18 cellular contexts compared by ENCODE assay signal in the genomic region with DNA sequence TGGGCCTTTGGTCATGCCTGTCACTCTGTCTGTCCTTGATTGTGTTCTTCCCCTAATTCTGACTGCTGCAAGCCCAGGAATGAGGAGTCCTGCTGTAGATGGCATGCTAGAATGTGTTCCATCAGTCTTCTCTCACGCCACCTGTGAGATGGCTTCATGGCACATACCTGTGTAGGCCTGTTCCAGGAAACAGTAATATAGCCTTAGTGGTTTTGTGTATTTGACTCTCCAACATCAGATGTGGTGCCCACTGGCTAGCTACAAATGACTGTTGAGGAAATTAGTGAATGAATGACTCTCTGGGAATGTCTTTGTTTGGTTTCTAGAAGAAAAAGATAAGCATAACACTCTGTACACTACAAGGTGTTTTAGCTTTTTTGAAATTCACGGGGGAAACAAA.
DNase-seq lines count a peak whose midpoint lies in the region; ATAC-seq and TF ChIP-seq lines count a peak whose summit lies in the region.
"Had no signal": no experiment of that assay in that cellular context is flagged by ENCODE, and none has a peak within 500 bp of the region (broad histone marks: within the 10 kb centered on the region; RNA-seq: fewer than 3 reads in every experiment).

No MANE protein-coding gene starts in this region.

- POLR2A ChIA-PET in activated naive CD8-positive, alpha-beta T cell treated with anti-CD3 and anti-CD28 coated beads, Interleukin-2, amount 10 ng/mL, durations not matched to agents 7 days and 5 days (lab: Charles Lee): interaction anchor here (1.0 kb wide), 1 partner anchor 18 kb away, joined by 3 read pairs; no protein-coding TSS in a partner anchor

- no peaks in the 10 kb centered on the region for H4K20me1 ChIP-seq in GM23338 (replicated peaks; ENCODE audit: insufficient read depth)

- intact Hi-C loops in ascending aorta (cut with DNase I): no loop called here

- H3K9me3 Mint-ChIP-seq in activated naive CD8-positive, alpha-beta T cell treated with anti-CD3 and anti-CD28 coated beads, Interleukin-2, amount 10 ng/mL, durations not matched to agents 7 days and 5 days: peaks cover 3% of the 10 kb centered on the region
- peaks cover 2% of the 10 kb centered on the region for H3K9me3 Mint-ChIP-seq in activated naive CD8-positive, alpha-beta T cell treated with anti-CD3 and anti-CD28 coated beads for 36 hours
- H3K9me3 Mint-ChIP-seq in GM23338 (no peaks in the 10 kb centered on the region), glutamatergic neuron (ENCODE audit: unreplicated experiment) (peaks cover 4% of the 10 kb centered on the region)
- H3K9me3 Mint-ChIP-seq in stimulated activated effector memory CD8-positive, alpha-beta T cell treated with anti-CD3 and anti-CD28 coated beads, Interleukin-12 subunit alpha, Interleukin-12 subunit beta, amount 100 ng/mL, for 72 hours: no peaks in the 10 kb centered on the region

- H3K27me3 Mint-ChIP-seq in activated naive CD8-positive, alpha-beta T cell treated with anti-CD3 and anti-CD28 coated beads, Interleukin-2, amount 10 ng/mL, durations not matched to agents 7 days and 5 days: no peaks in the 10 kb centered on the region
- H3K27me3 Mint-ChIP-seq in activated naive CD8-positive, alpha-beta T cell treated with anti-CD3 and anti-CD28 coated beads for 36 hours: no peaks in the 10 kb centered on the region
- H3K27me3 Mint-ChIP-seq in GM23338 (ENCODE audit: insufficient read depth, low read depth, poor library complexity) (peaks cover 2% of the 10 kb centered on the region), glutamatergic neuron (ENCODE audit: unreplicated experiment) (no peaks in the 10 kb centered on the region)

- H3K36me3 ChIP-seq in GM23338 (ENCODE audit: insufficient read depth) (no peaks in the 10 kb centered on the region), ascending aorta (peaks cover 11 to 12% of the 10 kb centered on the region in 2 donors)
- H3K36me3 ChIP-seq: BE2C had no signal

- peaks cover 56% of the 10 kb centered on the region for H3K36me3 Mint-ChIP-seq in activated naive CD8-positive, alpha-beta T cell treated with anti-CD3 and anti-CD28 coated beads, Interleukin-2, amount 10 ng/mL, durations not matched to agents 7 days and 5 days
- H3K36me3 Mint-ChIP-seq in activated naive CD8-positive, alpha-beta T cell treated with anti-CD3 and anti-CD28 coated beads for 36 hours: peaks cover 40% of the 10 kb centered on the region
- H3K36me3 Mint-ChIP-seq in GM23338 (ENCODE audit: low read depth) (peaks cover 3% of the 10 kb centered on the region; the same call in 1 of the 3 replicates), glutamatergic neuron (ENCODE audit: unreplicated experiment) (no peaks in the 10 kb centered on the region)
- H3K36me3 Mint-ChIP-seq in stimulated activated effector memory CD8-positive, alpha-beta T cell treated with anti-CD3 and anti-CD28 coated beads, Interleukin-12 subunit alpha, Interleukin-12 subunit beta, amount 100 ng/mL, for 72 hours: peaks cover 40% of the 10 kb centered on the region

- no peaks in the 10 kb centered on the region for H3K9me3 ChIP-seq in ascending aorta
- H3K9me3 ChIP-seq: A549, BE2C had no signal

- peak overlapping the region; percentile 23 for H3K27ac Mint-ChIP-seq in activated naive CD8-positive, alpha-beta T cell treated with anti-CD3 and anti-CD28 coated beads, Interleukin-2, amount 10 ng/mL, durations not matched to agents 7 days and 5 days
- H3K27ac Mint-ChIP-seq in activated naive CD8-positive, alpha-beta T cell treated with anti-CD3 and anti-CD28 coated beads for 36 hours: no peak overlapping the region
- H3K27ac Mint-ChIP-seq in GM23338 (peak overlapping the region; percentile 49), glutamatergic neuron (ENCODE audit: unreplicated experiment) (no peak overlapping the region)
- H3K27ac Mint-ChIP-seq in stimulated activated effector memory CD8-positive, alpha-beta T cell treated with anti-CD3 and anti-CD28 coated beads, Interleukin-12 subunit alpha, Interleukin-12 subunit beta, amount 100 ng/mL, for 72 hours: peak overlapping the region; percentile 9

- no peak for TF ChIP-seq CTCF in GM23338 (conservative IDR thresholded peaks at IDR 0.05; ENCODE audit: low read depth in 2 of 2)
- no peak for TF ChIP-seq CTCF in foreskin keratinocyte (conservative IDR thresholded peaks at IDR 0.05)
- TF ChIP-seq CTCF in glutamatergic neuron (IDR thresholded peaks at IDR 0.05; ENCODE audit: partially characterized antibody, unreplicated experiment): no peak
- TF ChIP-seq CTCF in ascending aorta (IDR thresholded peaks at IDR 0.05): no peak

- H3K4me3 ChIP-seq in GM23338: no peak overlapping the region
- H3K4me3 ChIP-seq in ascending aorta: no peak overlapping the region
- H3K4me3 ChIP-seq: A549, GM12878 had no signal

- no peaks in the 10 kb centered on the region for H3F3A ChIP-seq in GM23338 (replicated peaks; ENCODE audit: low read depth)

- H3K4me3 Mint-ChIP-seq in activated naive CD8-positive, alpha-beta T cell treated with anti-CD3 and anti-CD28 coated beads, Interleukin-2, amount 10 ng/mL, durations not matched to agents 7 days and 5 days: no peak overlapping the region
- no peak overlapping the region for H3K4me3 Mint-ChIP-seq in activated naive CD8-positive, alpha-beta T cell treated with anti-CD3 and anti-CD28 coated beads for 36 hours
- H3K4me3 Mint-ChIP-seq in GM23338: no peak overlapping the region
- no peak overlapping the region for H3K4me3 Mint-ChIP-seq in stimulated activated effector memory CD8-positive, alpha-beta T cell treated with anti-CD3 and anti-CD28 coated beads, Interleukin-12 subunit alpha, Interleukin-12 subunit beta, amount 100 ng/mL, for 72 hours
- H3K4me3 Mint-ChIP-seq in glutamatergic neuron (ENCODE audit: unreplicated experiment): no peak overlapping the region

- no peaks in the 10 kb centered on the region; the same call in 1 of the 2 replicates for H3K9me2 ChIP-seq in GM23338 (ENCODE audit: insufficient read depth)

- H3K4me1 ChIP-seq in GM23338 (ENCODE audit: insufficient read depth) (peaks cover 6% of the 10 kb centered on the region; the same call in 1 of the 2 replicates), foreskin keratinocyte (no peaks in the 10 kb centered on the region), ascending aorta (no peaks in the 10 kb centered on the region)

- ATAC-seq in activated naive CD8-positive, alpha-beta T cell treated with anti-CD3 and anti-CD28 coated beads, Interleukin-2, amount 10 ng/mL, durations not matched to agents 7 days and 5 days (ENCODE audit: low read depth): no peak
- ATAC-seq in GM23338: no peak
- peak; percentile 9 for ATAC-seq in foreskin keratinocyte
- peak; percentile 42 for ATAC-seq in stimulated activated effector memory CD8-positive, alpha-beta T cell treated with anti-CD3 and anti-CD28 coated beads, Interleukin-12 subunit alpha, Interleukin-12 subunit beta, amount 100 ng/mL, for 72 hours
- ATAC-seq: A549, GM12878 had no signal

- H3K79me2 ChIP-seq in GM23338 (replicated peaks; ENCODE audit: insufficient read depth): no peaks in the 10 kb centered on the region

- H3K4me1 Mint-ChIP-seq in activated naive CD8-positive, alpha-beta T cell treated with anti-CD3 and anti-CD28 coated beads, Interleukin-2, amount 10 ng/mL, durations not matched to agents 7 days and 5 days: peaks cover 16% of the 10 kb centered on the region
- H3K4me1 Mint-ChIP-seq in activated naive CD8-positive, alpha-beta T cell treated with anti-CD3 and anti-CD28 coated beads for 36 hours: peaks cover 11% of the 10 kb centered on the region
- H3K4me1 Mint-ChIP-seq in GM23338: peaks cover 21% of the 10 kb centered on the region; the same call in 2 of the 3 replicates
- H3K4me1 Mint-ChIP-seq in stimulated activated effector memory CD8-positive, alpha-beta T cell treated with anti-CD3 and anti-CD28 coated beads, Interleukin-12 subunit alpha, Interleukin-12 subunit beta, amount 100 ng/mL, for 72 hours: peaks cover 29% of the 10 kb centered on the region
- peaks cover 6% of the 10 kb centered on the region for H3K4me1 Mint-ChIP-seq in glutamatergic neuron (ENCODE audit: low read depth, unreplicated experiment)

- H3K27ac ChIP-seq in GM23338 (ENCODE audit: low read depth) (no peak overlapping the region), foreskin keratinocyte (no peak overlapping the region), ascending aorta (no peak overlapping the region)
- H3K27ac ChIP-seq: A549 had no signal

- H3K27me3 ChIP-seq in GM23338 (ENCODE audit: insufficient read depth) (no peaks in the 10 kb centered on the region), foreskin keratinocyte (no peaks in the 10 kb centered on the region), ascending aorta (no peaks in the 10 kb centered on the region)
- H3K27me3 ChIP-seq: BE2C had no signal

- DNase-seq in activated naive CD8-positive, alpha-beta T cell treated with anti-CD3 and anti-CD28 coated beads, Interleukin-2, amount 10 ng/mL, durations not matched to agents 7 days and 5 days: no peak
- no peak for DNase-seq in activated naive CD8-positive, alpha-beta T cell treated with anti-CD3 and anti-CD28 coated beads for 36 hours
- DNase-seq in GM23338 (ENCODE audit: low spot score) (no peak), foreskin keratinocyte (peak in 1 of 2 donors; percentile 67), glutamatergic neuron (no peak), ascending aorta (ENCODE audit: low spot score in 2 of 2) (no peak)
- DNase-seq in stimulated activated effector memory CD8-positive, alpha-beta T cell treated with anti-CD3 and anti-CD28 coated beads, Interleukin-12 subunit alpha, Interleukin-12 subunit beta, amount 100 ng/mL, for 72 hours (ENCODE audit: low spot score in 2 of 2): no peak
- DNase-seq: BE2C, DND-41, Kasumi-1, NCI-H1694, NCI-H2081, NCI-H2171, NCI-H345, NCI-H524 treated with DMSO at 0.1 percent for 48 hours, NCI-H82 had no signal

- no peak overlapping the region for H3K4me2 ChIP-seq in GM23338
- H3K4me2 ChIP-seq: A549 had no signal

- H2AFZ ChIP-seq in GM23338: no peak overlapping the region

TF ChIP-seq in GM23338, 12 proteins besides CTCF, POLR2A, EP300 and RAD21 (continues in another document):
- TF ChIP-seq STAT1 (IDR thresholded peaks at IDR 0.05; ENCODE audit: unreplicated experiment): no peak
- TF ChIP-seq EZH2 (IDR thresholded peaks at IDR 0.05; ENCODE audit: low read depth, unreplicated experiment): no peak
- no peak for TF ChIP-seq EZH2phosphoT487 (IDR thresholded peaks at IDR 0.05; ENCODE audit: unreplicated experiment)
- TF ChIP-seq ZNF114 (CRISPR knock-in tag; IDR thresholded peaks at IDR 0.05): no peak

Comparison
In these comparisons a context has a peak if more than half of its experiments do, and no peak if none do; other contexts are left out.
1. H3K27ac Mint-ChIP-seq: peak in activated naive CD8-positive, alpha-beta T cell treated with anti-CD3 and anti-CD28 coated beads, Interleukin-2, amount 10 ng/mL, durations not matched to agents 7 days and 5 days (single experiment), GM23338 (single experiment) and stimulated activated effector memory CD8-positive, alpha-beta T cell treated with anti-CD3 and anti-CD28 coated beads, Interleukin-12 subunit alpha, Interleukin-12 subunit beta, amount 100 ng/mL, for 72 hours (single experiment); none in activated naive CD8-positive, alpha-beta T cell treated with anti-CD3 and anti-CD28 coated beads for 36 hours (single experiment) and glutamatergic neuron (single experiment).
2. ATAC-seq: peak in foreskin keratinocyte (single experiment) and stimulated activated effector memory CD8-positive, alpha-beta T cell treated with anti-CD3 and anti-CD28 coated beads, Interleukin-12 subunit alpha, Interleukin-12 subunit beta, amount 100 ng/mL, for 72 hours (single experiment); none in activated naive CD8-positive, alpha-beta T cell treated with anti-CD3 and anti-CD28 coated beads, Interleukin-2, amount 10 ng/mL, durations not matched to agents 7 days and 5 days (single experiment) and GM23338 (single experiment).